Comparison of ENCODE assay signal across 1 cellular context in genomic region chr11:34379081-34379480, GRCh38.
TF ChIP-seq lines count a peak whose summit lies in the region.

No MANE protein-coding gene starts in this region.

TF ChIP-seq in SK-N-SH, 30 proteins besides CTCF, POLR2A, EP300 and RAD21 (continued from another document):
- TF ChIP-seq USF2 (IDR thresholded peaks at IDR 0.05; ENCODE audit: borderline replicate concordance, low read depth, low read length) (no peak), TCF12 (IDR thresholded peaks at IDR 0.05) (no peak), MAX (IDR thresholded peaks at IDR 0.05; ENCODE audit: low read depth) (no peak)
